ENCODE assay signal across 11 cellular contexts in genomic region chr7:129009437-129009836, GRCh38. TPM values are rescaled to one million over a fixed set of nuclear protein-coding genes. Genes with fewer than 3 reads are reported as not detected.
A peak's percentile ranks its signal among the peaks of the same experiment; 100 is the strongest.
DNase-seq lines count a peak whose midpoint lies in the region; ATAC-seq and TF ChIP-seq lines count a peak whose summit lies in the region.
"Had no signal": no experiment of that assay in that cellular context is flagged by ENCODE, and none has a peak within 500 bp of the region (broad histone marks: within the 10 kb centered on the region; RNA-seq: fewer than 3 reads in every experiment).

No MANE protein-coding gene starts in this region.

- peaks cover 46% of the 10 kb centered on the region for H3K4me1 Mint-ChIP-seq in stimulated activated naive CD8-positive, alpha-beta T cell treated with anti-CD3 and anti-CD28 coated beads, Interleukin-15, amount 100 ng/mL, for 72 hours
- H3K4me1 Mint-ChIP-seq in immature natural killer cell = peaks cover 20 to 34% of the 10 kb centered on the region in 2 donors
- peaks cover 44% of the 10 kb centered on the region for H3K4me1 Mint-ChIP-seq in CD14-positive monocyte

- peak; percentile 8 to 20 for ATAC-seq in activated naive CD4-positive, alpha-beta T cell treated with anti-CD3 and anti-CD28 coated beads, Interleukin-2, amount 50 U/mL, for 72 hours
- ATAC-seq in HG02588 (IDR thresholded peaks at IDR 0.05; ENCODE audit: unreplicated experiment) (peak; percentile 63), HG03571 (IDR thresholded peaks at IDR 0.05; ENCODE audit: unreplicated experiment) (peak; percentile 67)
- ATAC-seq in stimulated activated naive CD8-positive, alpha-beta T cell treated with anti-CD3 and anti-CD28 coated beads, Interleukin-15, amount 100 ng/mL, for 72 hours = peak; percentile 47
- ATAC-seq: Panc1 had no signal

- H3K4me3 Mint-ChIP-seq in stimulated activated naive CD8-positive, alpha-beta T cell treated with anti-CD3 and anti-CD28 coated beads, Interleukin-15, amount 100 ng/mL, for 72 hours = peak overlapping the region; percentile 80 to 85
- H3K4me3 Mint-ChIP-seq in immature natural killer cell (no peak overlapping the region), CD14-positive monocyte (no peak overlapping the region)
- H3K4me3 Mint-ChIP-seq: brain had no signal

- peaks cover 5 to 44% of the 10 kb centered on the region in 2 donors for H3K36me3 Mint-ChIP-seq in activated naive CD4-positive, alpha-beta T cell treated with anti-CD3 and anti-CD28 coated beads, Interleukin-2, amount 50 U/mL, for 72 hours
- H3K36me3 Mint-ChIP-seq in immature natural killer cell (peaks cover 11 to 28% (median 17%) of the 10 kb centered on the region in 3 donors), CD14-positive monocyte (peaks cover 50 to 72% of the 10 kb centered on the region in 2 donors)

- TF ChIP-seq CTCF in CD14-positive monocyte (IDR thresholded peaks at IDR 0.05) = no peak

- no peaks in the 10 kb centered on the region for H3K27me3 Mint-ChIP-seq in stimulated activated naive CD8-positive, alpha-beta T cell treated with anti-CD3 and anti-CD28 coated beads, Interleukin-15, amount 100 ng/mL, for 72 hours
- H3K27me3 Mint-ChIP-seq in immature natural killer cell (ENCODE audit: low read depth in 3 of 3) (no peaks in the 10 kb centered on the region), CD14-positive monocyte (ENCODE audit: low read depth in 3 of 3) (peaks cover 0 to 1% (median 0%) of the 10 kb centered on the region in 3 donors)
- H3K27me3 Mint-ChIP-seq: brain had no signal

- intact Hi-C loops in CD14-positive monocyte (cut with micrococcal nuclease) = no loop called here

- no peaks in the 10 kb centered on the region for H3K9me3 Mint-ChIP-seq in activated naive CD4-positive, alpha-beta T cell treated with anti-CD3 and anti-CD28 coated beads, Interleukin-2, amount 50 U/mL, for 72 hours
- no peaks in the 10 kb centered on the region for H3K9me3 Mint-ChIP-seq in stimulated activated naive CD8-positive, alpha-beta T cell treated with anti-CD3 and anti-CD28 coated beads, Interleukin-15, amount 100 ng/mL, for 72 hours
- no peaks in the 10 kb centered on the region for H3K9me3 Mint-ChIP-seq in immature natural killer cell
- H3K9me3 Mint-ChIP-seq in CD14-positive monocyte = peaks cover 0 to 3% (median 0%) of the 10 kb centered on the region in 7 donors
- H3K9me3 Mint-ChIP-seq: brain had no signal

- H3K27ac Mint-ChIP-seq in activated naive CD4-positive, alpha-beta T cell treated with anti-CD3 and anti-CD28 coated beads, Interleukin-2, amount 50 U/mL, for 72 hours = peak overlapping the region; percentile 81 to 98
- H3K27ac Mint-ChIP-seq in stimulated activated naive CD8-positive, alpha-beta T cell treated with anti-CD3 and anti-CD28 coated beads, Interleukin-15, amount 100 ng/mL, for 72 hours = peak overlapping the region; percentile 54 to 95
- peak overlapping the region in 2 of 6 donors; percentile 1 to 34 for H3K27ac Mint-ChIP-seq in immature natural killer cell
- peak overlapping the region in 2 of 7 donors; percentile 32 to 77 for H3K27ac Mint-ChIP-seq in CD14-positive monocyte

- no peak for DNase-seq in activated naive CD4-positive, alpha-beta T cell treated with anti-CD3 and anti-CD28 coated beads, Interleukin-2, amount 50 U/mL, for 72 hours (ENCODE audit: low spot score in 2 of 2)
- DNase-seq in activated naive CD4-positive, alpha-beta T cell (lab: John Stamatoyannopoulos, UW) = no peak
- DNase-seq in stimulated activated naive CD8-positive, alpha-beta T cell treated with anti-CD3 and anti-CD28 coated beads, Interleukin-15, amount 100 ng/mL, for 72 hours = peak in 1 of 2 donors; percentile 14
- DNase-seq in immature natural killer cell = no peak
- DNase-seq in DMS53 treated with DMSO at 0.1 percent for 48 hours (lab: John Stamatoyannopoulos, UW; ENCODE audit: unreplicated experiment) = no peak
- no peak for DNase-seq in CD14-positive monocyte (ENCODE audit: low spot score)
- DNase-seq: activated CD4-positive, alpha-beta T cell treated with anti-CD3 and anti-CD28 coated beads for 1 hour had no signal

RNA-seq across cellular contexts. Expression of gene TNPO3, which starts 45.5 kb away (rescaled TPM):
- 10 to 100 TPM; 60.4 to 67.3 TPM for total RNA-seq in activated naive CD4-positive, alpha-beta T cell treated with anti-CD3 and anti-CD28 coated beads, Interleukin-2, amount 50 U/mL, for 72 hours
- polyA plus RNA-seq in immature natural killer cell (10 to 100 TPM; 26.3 to 49.4 (median 41.9) TPM), CD14-positive monocyte (10 to 100 TPM; 17.0 to 23.8 TPM)

Comparison
In these comparisons a context has a peak if more than half of its experiments do, and no peak if none do; other contexts are left out.
1. ATAC-seq: peak in every context shown above with its lines; median percentile 67 in HG03571; 63 in HG02588; 47 in stimulated activated naive CD8-positive, alpha-beta T cell treated with anti-CD3 and anti-CD28 coated beads, Interleukin-15, amount 100 ng/mL, for 72 hours; 14 in activated naive CD4-positive, alpha-beta T cell treated with anti-CD3 and anti-CD28 coated beads, Interleukin-2, amount 50 U/mL, for 72 hours.
2. H3K4me3 Mint-ChIP-seq: peak in stimulated activated naive CD8-positive, alpha-beta T cell treated with anti-CD3 and anti-CD28 coated beads, Interleukin-15, amount 100 ng/mL, for 72 hours (2 of 2); none in immature natural killer cell (0 of 5) and CD14-positive monocyte (0 of 2).